12 cellular contexts compared by ENCODE assay signal in genomic region chr17:64150237-64151015, GRCh38. TPM values are rescaled to one million over a fixed set of nuclear protein-coding genes. Genes with fewer than 3 reads are reported as not detected.
DNase-seq lines count a peak whose midpoint lies in the region; ATAC-seq and TF ChIP-seq lines count a peak whose summit lies in the region.
"Had no signal": no experiment of that assay in that cellular context is flagged by ENCODE, and none has a peak within 500 bp of the region (broad histone marks: within the 10 kb centered on the region; RNA-seq: fewer than 3 reads in every experiment).

No MANE protein-coding gene starts in this region.

- peaks cover 23% of the 10 kb centered on the region for H3K4me1 Mint-ChIP-seq in activated CD4-positive, alpha-beta T cell treated with anti-CD3 and anti-CD28 coated beads for 36 hours
- H3K4me1 Mint-ChIP-seq in stimulated activated effector memory CD8-positive, alpha-beta T cell treated with anti-CD3 and anti-CD28 coated beads, Interleukin-12 subunit alpha, Interleukin-12 subunit beta, amount 100 ng/mL, for 72 hours = peaks cover 23% of the 10 kb centered on the region

- no peak for ATAC-seq in activated CD4-positive, alpha-beta T cell treated with anti-CD3 and anti-CD28 coated beads for 36 hours
- ATAC-seq in stimulated activated effector memory CD8-positive, alpha-beta T cell treated with anti-CD3 and anti-CD28 coated beads, Interleukin-12 subunit alpha, Interleukin-12 subunit beta, amount 100 ng/mL, for 72 hours = no peak
- ATAC-seq in GM18867 (IDR thresholded peaks at IDR 0.05; ENCODE audit: unreplicated experiment) = no peak

- peaks cover 9% of the 10 kb centered on the region for H3K36me3 Mint-ChIP-seq in activated CD4-positive, alpha-beta T cell treated with anti-CD3 and anti-CD28 coated beads for 36 hours (ENCODE audit: low read depth)
- H3K36me3 Mint-ChIP-seq in stimulated activated effector memory CD8-positive, alpha-beta T cell treated with anti-CD3 and anti-CD28 coated beads, Interleukin-12 subunit alpha, Interleukin-12 subunit beta, amount 100 ng/mL, for 72 hours = peaks cover 18% of the 10 kb centered on the region

- H3K4me3 ChIP-seq in NB4 (ENCODE audit: low read depth, low read length) = no peak overlapping the region
- H3K4me3 ChIP-seq in foreskin fibroblast (ENCODE audit: low read depth in 1 of 2, low read length in 2 of 2) = no peak overlapping the region

- POLR2A ChIA-PET in activated CD4-positive, alpha-beta T cell treated with anti-CD3 and anti-CD28 coated beads for 36 hours (lab: Charles Lee) = interaction anchor here (1.0 kb wide), 1 partner anchor 47 kb away, joined by 3 read pairs; no protein-coding TSS in a partner anchor

- peak overlapping the region; percentile 58 for H3K27ac Mint-ChIP-seq in activated CD4-positive, alpha-beta T cell treated with anti-CD3 and anti-CD28 coated beads for 36 hours
- peak overlapping the region; percentile 65 for H3K27ac Mint-ChIP-seq in stimulated activated effector memory CD8-positive, alpha-beta T cell treated with anti-CD3 and anti-CD28 coated beads, Interleukin-12 subunit alpha, Interleukin-12 subunit beta, amount 100 ng/mL, for 72 hours
- H3K27ac Mint-ChIP-seq: dendritic cell treated with granulocyte-macrophage colony-stimulating factor and Interleukin-4, amounts not matched to agents 40 ng/mL and 50 ng/mL, for 4 days had no signal

- no peaks in the 10 kb centered on the region for H3K27me3 Mint-ChIP-seq in activated CD4-positive, alpha-beta T cell treated with anti-CD3 and anti-CD28 coated beads for 36 hours
- H3K27me3 Mint-ChIP-seq: dendritic cell treated with granulocyte-macrophage colony-stimulating factor and Interleukin-4, amounts not matched to agents 40 ng/mL and 50 ng/mL, for 4 days had no signal

- H3K9me3 Mint-ChIP-seq in activated CD4-positive, alpha-beta T cell treated with anti-CD3 and anti-CD28 coated beads for 36 hours (ENCODE audit: low read depth) = no peaks in the 10 kb centered on the region
- H3K9me3 Mint-ChIP-seq in stimulated activated effector memory CD8-positive, alpha-beta T cell treated with anti-CD3 and anti-CD28 coated beads, Interleukin-12 subunit alpha, Interleukin-12 subunit beta, amount 100 ng/mL, for 72 hours = no peaks in the 10 kb centered on the region
- H3K9me3 Mint-ChIP-seq: dendritic cell treated with granulocyte-macrophage colony-stimulating factor and Interleukin-4, amounts not matched to agents 40 ng/mL and 50 ng/mL, for 4 days had no signal

- no peak for TF ChIP-seq CTCF in NB4 (IDR thresholded peaks at IDR 0.05; ENCODE audit: low read depth, low read length)
- TF ChIP-seq CTCF in foreskin fibroblast (IDR thresholded peaks at IDR 0.05; ENCODE audit: low read depth, low read length) = no peak

- CTCF ChIA-PET in activated CD4-positive, alpha-beta T cell treated with anti-CD3 and anti-CD28 coated beads for 36 hours (lab: Charles Lee) = interaction anchor here (0.7 to 7.7 kb wide), 5 partner anchors 18 to 162 kb away, joined by 3 to 78 read pairs (median 4); partner anchors contain the start of gene ERN1

- H3K4me3 Mint-ChIP-seq in activated CD4-positive, alpha-beta T cell treated with anti-CD3 and anti-CD28 coated beads for 36 hours = no peak overlapping the region
- H3K4me3 Mint-ChIP-seq in stimulated activated effector memory CD8-positive, alpha-beta T cell treated with anti-CD3 and anti-CD28 coated beads, Interleukin-12 subunit alpha, Interleukin-12 subunit beta, amount 100 ng/mL, for 72 hours = no peak overlapping the region
- H3K4me3 Mint-ChIP-seq: dendritic cell treated with granulocyte-macrophage colony-stimulating factor and Interleukin-4, amounts not matched to agents 40 ng/mL and 50 ng/mL, for 4 days had no signal

- intact Hi-C loops in activated CD4-positive, alpha-beta T cell treated with anti-CD3 and anti-CD28 coated beads for 36 hours (cut with DNase I, micrococcal nuclease) = loop anchor here in 1 of 2 experiments (5.0 kb wide), 1 partner anchor 52 kb away; no protein-coding TSS in a partner anchor

- no peak for DNase-seq in activated CD4-positive, alpha-beta T cell treated with anti-CD3 and anti-CD28 coated beads for 36 hours
- no peak for DNase-seq in activated CD4-positive, alpha-beta T cell treated with anti-CD3 and anti-CD28 coated beads, Interleukin-2, amount 50 U/mL, for 1 hour
- DNase-seq in NB4 (ENCODE audit: low read depth) = peak; percentile 68
- DNase-seq in foreskin fibroblast = peak; percentile 66 to 79
- DNase-seq in stimulated activated effector memory CD8-positive, alpha-beta T cell treated with anti-CD3 and anti-CD28 coated beads, Interleukin-12 subunit alpha, Interleukin-12 subunit beta, amount 100 ng/mL, for 72 hours (ENCODE audit: low spot score in 2 of 2) = no peak
- DNase-seq in middle frontal gyrus (ENCODE audit: extremely low spot score, low spot score) = no peak
- no peak for DNase-seq in cerebellar cortex (ENCODE audit: low spot score)
- DNase-seq: NCI-H1105; stimulated activated naive CD4-positive, alpha-beta T cell; T-helper 2 cell had no signal

- no peak for TF ChIP-seq POLR2A in NB4 (IDR thresholded peaks at IDR 0.05; ENCODE audit: extremely low read depth, insufficient read length)

RNA-seq across cellular contexts. Expression of gene ERN1, which starts 20.5 kb away (rescaled TPM):
- total RNA-seq in activated CD4-positive, alpha-beta T cell treated with anti-CD3 and anti-CD28 coated beads for 36 hours = 10 to 100 TPM; 23.7 to 26.8 TPM

Comparison
In these comparisons a context has a peak if more than half of its experiments do, and no peak if none do; other contexts are left out.
1. DNase-seq: peak in NB4 (single experiment) and foreskin fibroblast (2 of 2); none in activated CD4-positive, alpha-beta T cell treated with anti-CD3 and anti-CD28 coated beads for 36 hours (single experiment), activated CD4-positive, alpha-beta T cell treated with anti-CD3 and anti-CD28 coated beads, Interleukin-2, amount 50 U/mL, for 1 hour (single experiment), stimulated activated effector memory CD8-positive, alpha-beta T cell treated with anti-CD3 and anti-CD28 coated beads, Interleukin-12 subunit alpha, Interleukin-12 subunit beta, amount 100 ng/mL, for 72 hours (0 of 2), middle frontal gyrus (single experiment) and cerebellar cortex (single experiment).